15 cellular contexts compared by ENCODE assay signal in genomic region chr7:155848691-155849690, GRCh38. TPM values are rescaled to one million over a fixed set of nuclear protein-coding genes. Genes with fewer than 3 reads are reported as not detected.
DNase-seq lines count a peak whose midpoint lies in the region; ATAC-seq lines count a peak whose summit lies in the region.
"Had no signal": no experiment of that assay in that cellular context is flagged by ENCODE, and none has a peak within 500 bp of the region (broad histone marks: within the 10 kb centered on the region; RNA-seq: fewer than 3 reads in every experiment).

No MANE protein-coding gene starts in this region.

- ATAC-seq in left colon (peak; percentile 78), GM19467 (IDR thresholded peaks at IDR 0.05; ENCODE audit: unreplicated experiment) (no peak)
- ATAC-seq: HepG2 had no signal

- DNase-seq in DMS79 (lab: John Stamatoyannopoulos, UW) (peak; percentile 94), NCI-H187 treated with DMSO at 0.1 percent for 48 hours (lab: John Stamatoyannopoulos, UW) (peak; percentile 93), left colon (peak; percentile 41 to 47), posterior vena cava (ENCODE audit: low spot score) (peak; percentile 35), DMS153 treated with DMSO at 0.1 percent for 48 hours (lab: John Stamatoyannopoulos, UW; ENCODE audit: unreplicated experiment) (no peak), NCI-H774 (lab: John Stamatoyannopoulos, UW) (no peak)
- DNase-seq: GOT3, MG63, NCI-H1105, NCI-H1930, SHP77, SK-N-SH had no signal

- intact Hi-C loops in left colon (cut with DNase I, micrococcal nuclease): no loop called here
- intact Hi-C loops in posterior vena cava (cut with DNase I): no loop called here

RNA-seq across cellular contexts. Expression of gene SHH, which starts 36.7 kb away (rescaled TPM):
- total RNA-seq in left colon: 1 to 10 TPM; 3.4 to 9.4 TPM
- not detected for total RNA-seq in posterior vena cava
- total RNA-seq: A673 had no signal

Comparison
In these comparisons a context has a peak if more than half of its experiments do, and no peak if none do; other contexts are left out.
1. DNase-seq: peak in DMS79 (single experiment), NCI-H187 treated with DMSO at 0.1 percent for 48 hours (single experiment), left colon (2 of 2) and posterior vena cava (single experiment); none in DMS153 treated with DMSO at 0.1 percent for 48 hours (single experiment) and NCI-H774 (single experiment).
2. RNA of gene SHH, which starts 36.7 kb away (total RNA-seq): 3.4 to 9.4 TPM in left colon; not detected in posterior vena cava; every median in the first group is over 4 times any median in the second.